Comparison of ENCODE assay signal across 15 cellular contexts in the genomic region with DNA sequence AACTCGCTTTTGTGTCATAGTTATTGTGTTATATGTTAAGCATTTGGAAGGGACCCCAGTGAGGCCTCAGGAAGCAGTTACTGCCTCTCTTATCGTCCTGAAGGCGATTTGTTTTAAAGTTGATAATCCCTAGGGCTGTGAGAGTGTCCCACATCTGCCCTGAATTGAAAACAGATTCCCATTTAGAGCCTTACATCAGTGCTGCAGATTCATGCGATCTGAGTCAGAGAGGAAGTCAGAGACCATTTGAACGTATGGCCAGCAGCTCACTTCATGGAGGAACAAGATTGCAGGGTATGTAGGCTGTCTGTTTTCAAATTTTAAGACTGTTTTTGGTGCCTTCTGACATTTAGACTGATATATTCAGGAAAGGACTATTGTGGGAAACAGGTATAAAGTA.
A peak's percentile ranks its signal among the peaks of the same experiment; 100 is the strongest.
DNase-seq lines count a peak whose midpoint lies in the region; ATAC-seq and TF ChIP-seq lines count a peak whose summit lies in the region.
"Had no signal": no experiment of that assay in that cellular context is flagged by ENCODE, and none has a peak within 500 bp of the region (broad histone marks: within the 10 kb centered on the region; RNA-seq: fewer than 3 reads in every experiment).

No MANE protein-coding gene starts in this region.

- no peak for TF ChIP-seq CTCF in chondrocyte (IDR thresholded peaks at IDR 0.05)

- intact Hi-C loops in Right ventricle myocardium inferior (cut with DNase I) (no loop called here), cardiac septum (cut with DNase I) (no loop called here), aorta (cut with DNase I) (no loop called here)

- DNase-seq in Right ventricle myocardium inferior (ENCODE audit: missing footprints) (no peak), cardiac septum (ENCODE audit: low spot score) (no peak), chondrocyte (ENCODE audit: low spot score) (no peak), islet precursor cell (peak; percentile 86), aorta (no peak), activated gamma-delta T cell (lab: John Stamatoyannopoulos, UW) (no peak), T-helper 17 cell (no peak), ecto neural progenitor cell (ENCODE audit: low spot score) (no peak)
- DNase-seq: activated CD4-positive, alpha-beta memory T cell treated with anti-CD3 and anti-CD28 coated beads, Interleukin-2, amount 10 ng/mL, durations not matched to agents 7 days and 5 days; NCI-H1436; right lobe of liver had no signal

- WGBS in aorta, 2 donors, result 4 to 7% methylated on average over 5 of the region's 5 CpGs

- no peaks in the 10 kb centered on the region for H3K4me1 ChIP-seq in aorta (ENCODE audit: control insufficient read depth in 1 of 2, insufficient read depth in 2 of 2, low read length in 2 of 2)
- H3K4me1 ChIP-seq: right lobe of liver had no signal

- no peaks in the 10 kb centered on the region for H3K9me3 Mint-ChIP-seq in chondrocyte (ENCODE audit: low read depth)
- H3K9me3 Mint-ChIP-seq: activated CD4-positive, alpha-beta memory T cell treated with anti-CD3 and anti-CD28 coated beads, Interleukin-2, amount 10 ng/mL, durations not matched to agents 7 days and 5 days; central memory CD8-positive, alpha-beta T cell; stimulated activated memory B cell treated with anti-CD40 and anti-IgM and Interleukin-4, amounts not matched to agents 10 μg/mL and 1 μg/mL and 100 μg/mL, for 72 hours had no signal

- no peaks in the 10 kb centered on the region for H3K36me3 ChIP-seq in aorta (ENCODE audit: control insufficient read depth in 1 of 2, insufficient read depth in 2 of 2, low read length in 1 of 2)
- H3K36me3 ChIP-seq: right lobe of liver had no signal

- H3K27me3 Mint-ChIP-seq in chondrocyte (ENCODE audit: low read depth) (no peaks in the 10 kb centered on the region), T-helper 17 cell (peaks cover 34% of the 10 kb centered on the region)

- H3K4me1 Mint-ChIP-seq in chondrocyte (ENCODE audit: low read depth), result peaks cover 76% of the 10 kb centered on the region
- H3K4me1 Mint-ChIP-seq in T-helper 17 cell, result no peaks in the 10 kb centered on the region
- H3K4me1 Mint-ChIP-seq: activated CD4-positive, alpha-beta memory T cell treated with anti-CD3 and anti-CD28 coated beads, Interleukin-2, amount 10 ng/mL, durations not matched to agents 7 days and 5 days; central memory CD8-positive, alpha-beta T cell; stimulated activated memory B cell treated with anti-CD40 and anti-IgM and Interleukin-4, amounts not matched to agents 10 μg/mL and 1 μg/mL and 100 μg/mL, for 72 hours had no signal

- H3K27ac ChIP-seq in aorta (ENCODE audit: low read depth in 1 of 2, low read length in 2 of 2), result peak overlapping the region; percentile 16 to 54
- H3K27ac ChIP-seq: A549, right lobe of liver, RWPE1 had no signal

- peaks cover 2% of the 10 kb centered on the region for H3K36me3 Mint-ChIP-seq in chondrocyte (ENCODE audit: low read depth)
- no peaks in the 10 kb centered on the region for H3K36me3 Mint-ChIP-seq in T-helper 17 cell (ENCODE audit: low read depth)
- H3K36me3 Mint-ChIP-seq: stimulated activated memory B cell treated with anti-CD40 and anti-IgM and Interleukin-4, amounts not matched to agents 10 μg/mL and 1 μg/mL and 100 μg/mL, for 72 hours had no signal

- no peaks in the 10 kb centered on the region for H3K27me3 ChIP-seq in aorta (ENCODE audit: control insufficient read depth in 1 of 2, insufficient read depth in 2 of 2, low read length in 1 of 2)
- H3K27me3 ChIP-seq: right lobe of liver had no signal

- peak; percentile 52 for ATAC-seq in Right ventricle myocardium inferior
- peak; percentile 49 for ATAC-seq in aorta (ENCODE audit: low FRiP score)
- ATAC-seq in T-helper 17 cell, result no peak
- ATAC-seq: A549; stimulated activated memory B cell treated with anti-CD40 and anti-IgM and Interleukin-4, amounts not matched to agents 10 μg/mL and 1 μg/mL and 100 μg/mL, for 72 hours had no signal

- H3K4me3 Mint-ChIP-seq in chondrocyte (ENCODE audit: unreplicated experiment), result peak overlapping the region; percentile 76
- no peak overlapping the region for H3K4me3 Mint-ChIP-seq in T-helper 17 cell
- H3K4me3 Mint-ChIP-seq: activated CD4-positive, alpha-beta memory T cell treated with anti-CD3 and anti-CD28 coated beads, Interleukin-2, amount 10 ng/mL, durations not matched to agents 7 days and 5 days; central memory CD8-positive, alpha-beta T cell; stimulated activated memory B cell treated with anti-CD40 and anti-IgM and Interleukin-4, amounts not matched to agents 10 μg/mL and 1 μg/mL and 100 μg/mL, for 72 hours had no signal

- H3K27ac Mint-ChIP-seq in chondrocyte (ENCODE audit: unreplicated experiment) (peak overlapping the region; percentile 95), T-helper 17 cell (no peak overlapping the region)
- H3K27ac Mint-ChIP-seq: activated CD4-positive, alpha-beta memory T cell treated with anti-CD3 and anti-CD28 coated beads, Interleukin-2, amount 10 ng/mL, durations not matched to agents 7 days and 5 days; stimulated activated memory B cell treated with anti-CD40 and anti-IgM and Interleukin-4, amounts not matched to agents 10 μg/mL and 1 μg/mL and 100 μg/mL, for 72 hours had no signal

- peak overlapping the region in 1 of 2 donors; percentile 69 for H3K4me3 ChIP-seq in aorta (ENCODE audit: low read length in 2 of 2)
- H3K4me3 ChIP-seq: A549, right lobe of liver had no signal

- H3K9me3 ChIP-seq in aorta (ENCODE audit: control insufficient read depth, low read length), result no peaks in the 10 kb centered on the region
- no peaks in the 10 kb centered on the region for H3K9me3 ChIP-seq in T-helper 17 cell (ENCODE audit: control insufficient read depth, low read length, poor library complexity, severe bottlenecking)
- H3K9me3 ChIP-seq: A549, right lobe of liver had no signal
